In the genomic region with DNA sequence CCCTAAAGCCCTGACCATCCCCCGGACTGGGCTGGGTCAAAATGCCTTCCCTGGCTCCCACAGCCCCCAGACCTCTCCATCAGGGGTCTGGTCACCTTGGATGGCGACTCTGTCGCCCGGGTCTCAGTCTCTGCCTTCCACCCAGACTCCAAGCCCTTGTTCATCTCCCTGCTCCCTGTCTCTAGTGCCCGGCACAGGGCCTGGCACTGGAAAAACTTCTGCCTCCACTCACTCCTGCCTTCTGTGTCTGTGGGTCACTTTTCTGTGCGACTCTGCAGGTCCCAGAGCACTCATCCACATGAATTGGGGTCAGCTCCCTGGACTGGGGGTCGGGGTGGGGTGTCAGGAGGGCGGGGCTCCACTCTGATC, we compare ENCODE assay signal across 8 cellular contexts. TPM values are rescaled to one million over a fixed set of nuclear protein-coding genes. Genes with fewer than 3 reads are reported as not detected.
DNase-seq lines count a peak whose midpoint lies in the region; ATAC-seq and TF ChIP-seq lines count a peak whose summit lies in the region.

No MANE protein-coding gene starts in this region.

- peaks cover 54% of the 10 kb centered on the region for H3K79me2 ChIP-seq in GM23338 (replicated peaks; ENCODE audit: insufficient read depth)

- TF ChIP-seq CTCF in GM23338 (conservative IDR thresholded peaks at IDR 0.05; ENCODE audit: low read depth in 2 of 2) (no peak), WI38 (IDR thresholded peaks at IDR 0.05; ENCODE audit: low read depth, low read length) (no peak), foreskin keratinocyte (conservative IDR thresholded peaks at IDR 0.05) (no peak)

- H3K9me3 Mint-ChIP-seq in GM23338 = no peaks in the 10 kb centered on the region; the same call in 2 of the 3 replicates

- ATAC-seq in GM23338 = no peak
- ATAC-seq in foreskin keratinocyte = no peak
- no peak for ATAC-seq in HG03520 (IDR thresholded peaks at IDR 0.05; ENCODE audit: unreplicated experiment)

- no peaks in the 10 kb centered on the region for H3K9me2 ChIP-seq in GM23338 (ENCODE audit: insufficient read depth)

- H3K27me3 ChIP-seq in GM23338 (ENCODE audit: insufficient read depth) = no peaks in the 10 kb centered on the region
- no peaks in the 10 kb centered on the region for H3K27me3 ChIP-seq in foreskin keratinocyte

- H3K4me1 ChIP-seq in GM23338 (ENCODE audit: insufficient read depth) (peaks cover 16% of the 10 kb centered on the region), foreskin keratinocyte (no peaks in the 10 kb centered on the region)

- H3K27me3 Mint-ChIP-seq in GM23338 (ENCODE audit: insufficient read depth, low read depth, poor library complexity) = peaks cover 6% of the 10 kb centered on the region

- H4K20me1 ChIP-seq in GM23338 (replicated peaks; ENCODE audit: insufficient read depth) = peaks cover 12% of the 10 kb centered on the region; the same call in 1 of the 2 replicates

- no peak overlapping the region for H2AFZ ChIP-seq in GM23338

- H3K27ac Mint-ChIP-seq in GM23338 = peak overlapping the region; percentile 92

- H3F3A ChIP-seq in GM23338 (replicated peaks; ENCODE audit: low read depth) = no peaks in the 10 kb centered on the region; the same call in 1 of the 2 replicates

- peak overlapping the region; percentile 97 for H3K4me2 ChIP-seq in GM23338

- H3K4me3 Mint-ChIP-seq in GM23338 = peak overlapping the region; percentile 88

- no peak for DNase-seq in GM23338 (ENCODE audit: low spot score)
- no peak for DNase-seq in foreskin keratinocyte
- no peak for DNase-seq in skeletal muscle cell (ENCODE audit: low read depth)
- no peak for DNase-seq in NCI-H1436 (lab: John Stamatoyannopoulos, UW)
- no peak for DNase-seq in putamen (ENCODE audit: low spot score)
- DNase-seq in AG08395 (ENCODE audit: low spot score) = no peak

- H3K4me3 ChIP-seq in GM23338 (peak overlapping the region; percentile 93), WI38 (ENCODE audit: low read depth, low read length) (peak overlapping the region; percentile 81), skeletal muscle cell (ENCODE audit: low read depth, low read length) (peak overlapping the region; percentile 87)

- peak overlapping the region; percentile 88 for H3K27ac ChIP-seq in GM23338 (ENCODE audit: low read depth)
- H3K27ac ChIP-seq in foreskin keratinocyte = peak overlapping the region; percentile 86

- peaks cover 15% of the 10 kb centered on the region for H3K36me3 Mint-ChIP-seq in GM23338 (ENCODE audit: low read depth)

- peaks cover 37% of the 10 kb centered on the region for H3K4me1 Mint-ChIP-seq in GM23338

- no peaks in the 10 kb centered on the region; the same call in 1 of the 2 replicates for H3K36me3 ChIP-seq in GM23338 (ENCODE audit: insufficient read depth)

TF ChIP-seq in GM23338, 12 proteins besides CTCF, POLR2A, EP300 and RAD21:
- no peak for TF ChIP-seq STAT1 (IDR thresholded peaks at IDR 0.05; ENCODE audit: unreplicated experiment)
- no peak for TF ChIP-seq NANOG (IDR thresholded peaks at IDR 0.05; ENCODE audit: borderline replicate concordance)
- no peak for TF ChIP-seq CREB1 (CRISPR knock-in tag; IDR thresholded peaks at IDR 0.05; ENCODE audit: low read depth)
- no peak for TF ChIP-seq EZH2phosphoT487 (IDR thresholded peaks at IDR 0.05; ENCODE audit: unreplicated experiment)
- no peak for TF ChIP-seq ZNF114 (CRISPR knock-in tag; IDR thresholded peaks at IDR 0.05)
- TF ChIP-seq JUNB (IDR thresholded peaks at IDR 0.05; ENCODE audit: unreplicated experiment) = no peak
- TF ChIP-seq ZNF331 (CRISPR knock-in tag; IDR thresholded peaks at IDR 0.05; ENCODE audit: low read depth) = no peak

RNA-seq across cellular contexts. Expression of a gene that starts 1.1 kb away (rescaled TPM):
- total RNA-seq in GM23338 (2014; rRNA removed; shearing (Covaris generic)) = 35.3 and 44.6 TPM in 2 replicates
- polyA plus RNA-seq in GM23338 (2016; fragmentation: Nextera tagmentation; extraction: Ambion mirVana) (12.5 and 15.9 TPM in 2 replicates), foreskin keratinocyte (32.3 and 32.5 TPM in 2 replicates)
- 28.6 and 29.1 TPM in 2 replicates for total RNA-seq in foreskin keratinocyte

RNA-seq across cellular contexts. Expression of a gene that starts 21.1 kb away (rescaled TPM):
- 58.5 and 60.5 TPM in 2 replicates for total RNA-seq in GM23338 (2014; rRNA removed; shearing (Covaris generic))
- 23.6 and 25.1 TPM in 2 replicates for polyA plus RNA-seq in GM23338 (2016; fragmentation: Nextera tagmentation; extraction: Ambion mirVana)
- 9.7 and 10.8 TPM in 2 replicates for total RNA-seq in foreskin keratinocyte
- polyA plus RNA-seq in foreskin keratinocyte = 18.0 and 19.6 TPM in 2 replicates

RNA-seq across cellular contexts. Expression of a gene that starts 55.8 kb away (rescaled TPM):
- total RNA-seq in GM23338 (2014; rRNA removed; shearing (Covaris generic)) = not detected in 2 replicates
- polyA plus RNA-seq in GM23338 (2016; fragmentation: Nextera tagmentation; extraction: Ambion mirVana) (not detected in 2 replicates), foreskin keratinocyte (not detected in 2 replicates)
- not detected in 2 replicates for total RNA-seq in foreskin keratinocyte
